Comparison of ENCODE assay signal across 11 cellular contexts in genomic region chr7:99679400-99680191, GRCh38. TPM values are rescaled to one million over a fixed set of nuclear protein-coding genes. Genes with fewer than 3 reads are reported as not detected.
DNase-seq lines count a peak whose midpoint lies in the region; ATAC-seq and TF ChIP-seq lines count a peak whose summit lies in the region.
"Had no signal": no experiment of that assay in that cellular context is flagged by ENCODE, and none has a peak within 500 bp of the region (broad histone marks: within the 10 kb centered on the region; RNA-seq: fewer than 3 reads in every experiment).

CYP3A5 (minus strand) TSS chr7:99679996; CDS start chr7:99679896, 100 bp downstream.

- CTCF ChIA-PET in PC-9 (lab: Charles Lee) = no interaction called here

- H3K27me3 ChIP-seq in PC-9 (ENCODE audit: insufficient read depth, low read depth) (no peaks in the 10 kb centered on the region), foreskin keratinocyte (no peaks in the 10 kb centered on the region)

- peak within 1 kb of the TSS; percentile 23 for H3K4me3 Mint-ChIP-seq in progenitor cell of endocrine pancreas (ENCODE audit: low read depth)
- H3K4me3 Mint-ChIP-seq: T-cell had no signal

- H3K4me2 ChIP-seq in PC-9 = peak within 1 kb of the TSS; percentile 58

- H3K9me3 Mint-ChIP-seq in progenitor cell of endocrine pancreas (ENCODE audit: low read depth) = peaks cover 9% of the 10 kb centered on the region
- H3K9me3 Mint-ChIP-seq: T-cell had no signal

- TSS peak; percentile 98 for BruUV-seq in PC-9 (replicated peaks; lab: Mats Ljungman, UMichigan)

- no peaks in the 10 kb centered on the region for H3F3A ChIP-seq in PC-9 (ENCODE audit: insufficient read depth, low read depth)

- no peaks in the 10 kb centered on the region for H3K27me3 Mint-ChIP-seq in progenitor cell of endocrine pancreas

- no peaks in the 10 kb centered on the region for H3K36me3 ChIP-seq in PC-9 (ENCODE audit: low read depth)

- peak within 1 kb of the TSS; percentile 47 for H3K27ac Mint-ChIP-seq in progenitor cell of endocrine pancreas
- H3K27ac Mint-ChIP-seq: T-cell had no signal

- no peaks in the 10 kb centered on the region for H4K20me1 ChIP-seq in PC-9 (ENCODE audit: insufficient read depth)

- peak within 1 kb of the TSS; percentile 4; the same call in 1 of the 2 replicates for H3K4me3 ChIP-seq in PC-9

- H3K4me1 ChIP-seq in PC-9 (replicated peaks; ENCODE audit: insufficient read depth) (peaks cover 15% of the 10 kb centered on the region), foreskin keratinocyte (peaks cover 13% of the 10 kb centered on the region)

- peak within 1 kb of the TSS; percentile 51 for H3K27ac ChIP-seq in PC-9
- peak within 1 kb of the TSS; percentile 79 for H3K27ac ChIP-seq in foreskin keratinocyte

- no peaks in the 10 kb centered on the region for H3K9me2 ChIP-seq in PC-9 (ENCODE audit: insufficient read depth)

- peak within 1 kb of the TSS; percentile 22; the same call in 1 of the 2 replicates for H2AFZ ChIP-seq in PC-9

- DNase-seq in Caki2 (ENCODE audit: low read depth) (peak; percentile 81), PC-9 (peak in 1 of 2 experiments; percentile 12), foreskin keratinocyte (peak; percentile 27 to 37), progenitor cell of endocrine pancreas (ENCODE audit: low spot score, unreplicated experiment) (no peak), DMS79 (lab: John Stamatoyannopoulos, UW) (no peak)
- DNase-seq: T-cell had no signal

- POLR2A ChIA-PET in PC-9 (lab: Charles Lee; ENCODE audit: unreplicated experiment) = interaction anchor here (0.9 kb wide), 1 partner anchor 15 kb away, joined by 4 read pairs; no protein-coding TSS in a partner anchor

- H3K36me3 Mint-ChIP-seq in progenitor cell of endocrine pancreas (ENCODE audit: insufficient read depth) = peaks cover 4% of the 10 kb centered on the region

- H3K4me1 Mint-ChIP-seq in progenitor cell of endocrine pancreas (ENCODE audit: low read depth) = peaks cover 40% of the 10 kb centered on the region

- intact Hi-C loops in PC-9 (cut with micrococcal nuclease; ENCODE audit: unreplicated experiment) = no loop called here

- ATAC-seq in foreskin keratinocyte = peak; percentile 58
- ATAC-seq in HG03045 (IDR thresholded peaks at IDR 0.05; ENCODE audit: unreplicated experiment) = no peak
- no peak for ATAC-seq in HG02840 (IDR thresholded peaks at IDR 0.05; ENCODE audit: low FRiP score, unreplicated experiment)
- no peak for ATAC-seq in GM21576 (IDR thresholded peaks at IDR 0.05; ENCODE audit: unreplicated experiment)
- ATAC-seq: T-cell had no signal

- no peaks in the 10 kb centered on the region for H3K79me2 ChIP-seq in PC-9 (ENCODE audit: low read depth)

- no peak for TF ChIP-seq CTCF in PC-9 (conservative IDR thresholded peaks at IDR 0.05)
- no peak for TF ChIP-seq CTCF in foreskin keratinocyte (conservative IDR thresholded peaks at IDR 0.05)
- no peak for TF ChIP-seq CTCF in progenitor cell of endocrine pancreas (IDR thresholded peaks at IDR 0.05; ENCODE audit: unreplicated experiment)

- in situ Hi-C loops in Caki2 (cut with HindIII; ENCODE audit: low pct_unique_long_range_greater_than_20kb, low sequenced_read_pairs) = no loop called here

- H3K9me3 ChIP-seq in PC-9 (ENCODE audit: insufficient read depth, low read depth) = no peaks in the 10 kb centered on the region

RNA-seq across cellular contexts. Expression of gene CYP3A5, which starts in this region (rescaled TPM):
- 0.49 and 6.0 TPM in 2 replicates for total RNA-seq in Caki2 (2014; rRNA removed; shearing (Covaris generic); ENCODE audit: low replicate concordance)
- total RNA-seq in PC-9 (2021) = 2.0 and 3.2 TPM in 2 replicates
- total RNA-seq in foreskin keratinocyte = 1.1 and 1.9 TPM in 2 replicates
- polyA plus RNA-seq in foreskin keratinocyte = 0.41 and 0.91 TPM in 2 replicates
- total RNA-seq in progenitor cell of endocrine pancreas = 4.2 and 4.6 TPM in 2 replicates
- total RNA-seq: dermis microvascular lymphatic vessel endothelial cell, lung microvascular endothelial cell had no signal

Comparison
In these comparisons a context has a peak if more than half of its experiments do, and no peak if none do; other contexts are left out.
1. DNase-seq: peak in Caki2 (single experiment) and foreskin keratinocyte (2 of 2); none in progenitor cell of endocrine pancreas (single experiment) and DMS79 (single experiment).